Comparison of ENCODE assay signal across 3 cellular contexts in the genomic region with DNA sequence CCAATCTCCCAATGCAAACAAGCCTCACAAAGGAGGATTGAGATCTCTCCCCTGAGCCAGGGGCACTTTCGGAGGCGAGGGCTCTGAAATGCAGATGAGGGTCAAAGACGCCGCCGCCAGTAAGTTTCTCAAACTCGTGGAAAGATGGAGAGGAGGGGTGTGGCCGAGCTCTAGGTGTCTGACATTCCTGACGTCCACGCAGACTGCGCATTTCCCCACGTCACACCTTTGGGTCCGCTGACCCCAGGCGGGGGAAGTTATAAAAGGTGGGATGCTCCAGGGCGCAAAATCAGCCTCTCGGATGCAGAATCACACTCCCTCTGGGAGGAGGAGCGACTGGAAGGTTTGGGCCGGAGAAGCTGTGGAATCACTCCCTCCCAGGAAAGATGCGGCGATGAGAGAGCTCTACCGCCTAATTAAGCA.
A peak's percentile ranks its signal among the peaks of the same experiment; 100 is the strongest.
TF ChIP-seq lines count a peak whose summit lies in the region.

No MANE protein-coding gene starts in this region.

TF ChIP-seq in A549, 52 proteins besides CTCF, POLR2A, EP300 and RAD21:
- TF ChIP-seq, protein P1, sequence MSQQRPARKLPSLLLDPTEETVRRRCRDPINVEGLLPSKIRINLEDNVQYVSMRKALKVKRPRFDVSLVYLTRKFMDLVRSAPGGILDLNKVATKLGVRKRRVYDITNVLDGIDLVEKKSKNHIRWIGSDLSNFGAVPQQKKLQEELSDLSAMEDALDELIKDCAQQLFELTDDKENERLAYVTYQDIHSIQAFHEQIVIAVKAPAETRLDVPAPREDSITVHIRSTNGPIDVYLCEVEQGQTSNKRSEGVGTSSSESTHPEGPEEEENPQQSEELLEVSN (IDR thresholded peaks at IDR 0.05; ENCODE audit: borderline replicate concordance, low read depth), result no peak
- TF ChIP-seq POLR2AphosphoS2 (conservative IDR thresholded peaks at IDR 0.05; ENCODE audit: low read length) (no peak), ZC3H11A (IDR thresholded peaks at IDR 0.05) (no peak), MYC (IDR thresholded peaks at IDR 0.05; ENCODE audit: borderline replicate concordance, low read length) (no peak), BHLHE40 (IDR thresholded peaks at IDR 0.05; ENCODE audit: low read depth, low read length) (no peak), CHD2 (IDR thresholded peaks at IDR 0.05; ENCODE audit: low read length, partially characterized antibody) (no peak), HEYL (CRISPR knock-in tag; IDR thresholded peaks at IDR 0.05) (no peak), NPAS2 (CRISPR knock-in tag; IDR thresholded peaks at IDR 0.05; ENCODE audit: borderline replicate concordance) (no peak), NR3C1 (IDR thresholded peaks at IDR 0.05) (no peak), CBX8 (IDR thresholded peaks at IDR 0.05) (no peak), FOXS1 (CRISPR knock-in tag; IDR thresholded peaks at IDR 0.05) (no peak), CEBPB (IDR thresholded peaks at IDR 0.05) (no peak), HOXB13 (CRISPR knock-in tag; IDR thresholded peaks at IDR 0.05; ENCODE audit: low read depth) (no peak), BCL3 (IDR thresholded peaks at IDR 0.05) (no peak), ZFP36 (IDR thresholded peaks at IDR 0.05; ENCODE audit: borderline replicate concordance, partially characterized antibody) (no peak), MAZ (IDR thresholded peaks at IDR 0.05; ENCODE audit: borderline replicate concordance, low read depth, low read length) (no peak), EHF (CRISPR knock-in tag; IDR thresholded peaks at IDR 0.05) (no peak)
- TF ChIP-seq, protein P2, sequence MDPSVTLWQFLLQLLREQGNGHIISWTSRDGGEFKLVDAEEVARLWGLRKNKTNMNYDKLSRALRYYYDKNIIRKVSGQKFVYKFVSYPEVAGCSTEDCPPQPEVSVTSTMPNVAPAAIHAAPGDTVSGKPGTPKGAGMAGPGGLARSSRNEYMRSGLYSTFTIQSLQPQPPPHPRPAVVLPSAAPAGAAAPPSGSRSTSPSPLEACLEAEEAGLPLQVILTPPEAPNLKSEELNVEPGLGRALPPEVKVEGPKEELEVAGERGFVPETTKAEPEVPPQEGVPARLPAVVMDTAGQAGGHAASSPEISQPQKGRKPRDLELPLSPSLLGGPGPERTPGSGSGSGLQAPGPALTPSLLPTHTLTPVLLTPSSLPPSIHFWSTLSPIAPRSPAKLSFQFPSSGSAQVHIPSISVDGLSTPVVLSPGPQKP (IDR thresholded peaks at IDR 0.05; ENCODE audit: low read depth, low read length), result no peak
- TF ChIP-seq, protein P3, sequence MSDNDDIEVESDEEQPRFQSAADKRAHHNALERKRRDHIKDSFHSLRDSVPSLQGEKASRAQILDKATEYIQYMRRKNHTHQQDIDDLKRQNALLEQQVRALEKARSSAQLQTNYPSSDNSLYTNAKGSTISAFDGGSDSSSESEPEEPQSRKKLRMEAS (IDR thresholded peaks at IDR 0.05), result no peak

TF ChIP-seq in HEK293T, 16 proteins besides CTCF, POLR2A, EP300 and RAD21:
- no peak for TF ChIP-seq CTBP1 (IDR thresholded peaks at IDR 0.05; ENCODE audit: borderline replicate concordance)
- TF ChIP-seq SUZ12 (IDR thresholded peaks at IDR 0.05), result no peak
- TF ChIP-seq ELF4 (IDR thresholded peaks at IDR 0.05), result no peak
- TF ChIP-seq L3MBTL2 (conservative IDR thresholded peaks at IDR 0.05), result no peak
- no peak for TF ChIP-seq PKNOX1 (IDR thresholded peaks at IDR 0.05)
- no peak for TF ChIP-seq TARDBP (IDR thresholded peaks at IDR 0.05)
- no peak for TF ChIP-seq NFRKB (IDR thresholded peaks at IDR 0.05)
- no peak for TF ChIP-seq HDGF (IDR thresholded peaks at IDR 0.05; ENCODE audit: borderline replicate concordance)
- TF ChIP-seq FOXM1 (IDR thresholded peaks at IDR 0.05; ENCODE audit: borderline replicate concordance), result no peak
- no peak for TF ChIP-seq LEF1 (IDR thresholded peaks at IDR 0.05; ENCODE audit: borderline replicate concordance)
- no peak for TF ChIP-seq ARNT (IDR thresholded peaks at IDR 0.05)
- no peak for TF ChIP-seq FOXA1 (IDR thresholded peaks at IDR 0.05)
- no peak for TF ChIP-seq BHLHE40 (IDR thresholded peaks at IDR 0.05; ENCODE audit: borderline replicate concordance)
- no peak for TF ChIP-seq FOXK2 (IDR thresholded peaks at IDR 0.05)
- TF ChIP-seq SP1 (IDR thresholded peaks at IDR 0.05), result no peak
- TF ChIP-seq ZNF384 (IDR thresholded peaks at IDR 0.05), result no peak

TF ChIP-seq in K562, 482 proteins besides CTCF, POLR2A, EP300 and RAD21:
- peak; percentile 85; the same call in 1 of the 2 replicates for TF ChIP-seq EZH2 (IDR thresholded peaks at IDR 0.05; ENCODE audit: borderline replicate concordance, low read depth, low read length)
- TF ChIP-seq RFX1 (IDR thresholded peaks at IDR 0.05), result no peak
